14 cellular contexts compared by ENCODE assay signal in the genomic region with DNA sequence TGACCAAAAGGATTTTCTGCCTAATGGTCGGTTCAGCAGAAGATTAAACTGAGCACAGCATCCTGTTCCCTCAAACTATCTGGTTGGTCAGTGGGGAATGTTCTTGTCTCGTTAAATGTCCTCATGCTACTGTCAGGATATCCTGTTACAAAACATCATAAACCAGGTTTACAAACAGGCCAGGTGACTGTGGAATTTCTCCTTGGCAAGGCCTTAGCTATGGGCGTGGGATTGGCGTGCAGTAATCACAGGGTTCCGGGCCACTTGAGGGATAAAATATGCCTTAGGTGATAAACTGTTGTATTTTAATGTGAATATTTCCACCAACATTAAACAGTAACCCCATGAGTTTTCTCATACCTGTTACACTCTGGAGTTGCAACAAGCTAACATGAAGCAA. TPM values are rescaled to one million over a fixed set of nuclear protein-coding genes. Genes with fewer than 3 reads are reported as not detected.
DNase-seq lines count a peak whose midpoint lies in the region; ATAC-seq and TF ChIP-seq lines count a peak whose summit lies in the region.
"Not testable (repeated sequence)": the region's sequence is repeated elsewhere in the genome, so short reads cannot be mapped to it uniquely, and the experiment has no call there.
"Had no signal": no experiment of that assay in that cellular context is flagged by ENCODE, and none has a peak within 500 bp of the region (broad histone marks: within the 10 kb centered on the region; RNA-seq: fewer than 3 reads in every experiment).

No MANE protein-coding gene starts in this region.

- not testable (repeated sequence) for H3K36me3 ChIP-seq in HEK293 (ENCODE audit: control insufficient read depth in 2 of 2, insufficient read depth in 1 of 2, low read length in 2 of 2); PC-3 (ENCODE audit: low read depth, low read length); mammary epithelial cell (ENCODE audit: insufficient read depth, low read length); mucosa of descending colon (ENCODE audit: low read depth); thyroid gland

- POLR2A ChIA-PET in HEK293 (lab: Yijun Ruan, JAX); PC-3 (lab: Charles Lee; ENCODE audit: unreplicated experiment): not testable (repeated sequence)

- 67% methylated on average over 4 of the region's 5 CpGs for WGBS in mammary epithelial cell (ENCODE audit: low coverage, missing lambda C conversion rate)
- WGBS in thyroid gland, 2 donors: 28 to 44% methylated on average over 5 of the region's 5 CpGs

- BruUV-seq in PC-3 (replicated peaks; lab: Mats Ljungman, UMichigan); mammary epithelial cell (replicated peaks; lab: Mats Ljungman, UMichigan): not testable (repeated sequence)

- H3K9me2 ChIP-seq in PC-3 (replicated peaks; ENCODE audit: low read length): not testable (repeated sequence)

- intact Hi-C loops in PC-3 (cut with micrococcal nuclease); mammary epithelial cell (cut with micrococcal nuclease); mucosa of descending colon (cut with DNase I, micrococcal nuclease); thyroid gland (cut with DNase I): not testable (repeated sequence)

- H3K4me2 ChIP-seq in PC-3 (ENCODE audit: low read length); mammary epithelial cell (ENCODE audit: insufficient read depth, low read depth, low read length): not testable (repeated sequence)

- not testable (repeated sequence) for TF ChIP-seq POLR2A in thyroid gland (IDR thresholded peaks at IDR 0.05)

- H3F3A ChIP-seq in PC-3 (ENCODE audit: low read length, unreplicated experiment): not testable (repeated sequence)

- not testable (repeated sequence) for H3K27me3 ChIP-seq in PC-3 (ENCODE audit: low read length); mammary epithelial cell (ENCODE audit: insufficient read depth, low read length); thyroid gland

- dilution Hi-C loops in mammary epithelial cell (cut with HindIII; ENCODE audit: low sequenced_read_pairs): not testable (repeated sequence)

- H3K27ac ChIP-seq in HEK293 (ENCODE audit: extremely low read depth, low read depth, low read length); PC-3 (ENCODE audit: low read length); mammary epithelial cell (ENCODE audit: insufficient read depth, low read depth, low read length): not testable (repeated sequence)
- H3K27ac ChIP-seq in thyroid gland: peak overlapping the region in 2 of 3 donors; percentile 8 to 58

- not testable (repeated sequence) for H4K20me1 ChIP-seq in PC-3 (ENCODE audit: low read length); mammary epithelial cell (ENCODE audit: insufficient read depth, low read length)

- H3K9me3 ChIP-seq in HEK293 (ENCODE audit: control insufficient read depth, insufficient read depth, low read depth, low read length); PC-3 (ENCODE audit: low read length); mammary epithelial cell (replicated peaks; ENCODE audit: insufficient read depth, low read length); mucosa of descending colon; thyroid gland: not testable (repeated sequence)

- H3K79me2 ChIP-seq in PC-3 (ENCODE audit: low read length); mammary epithelial cell (ENCODE audit: insufficient read depth, low read length): not testable (repeated sequence)

- DNase-seq in LoVo (ENCODE audit: low spot score): peak; percentile 3
- DNase-seq in NCI-H510A treated with DMSO at 0.1 percent for 48 hours (lab: John Stamatoyannopoulos, UW): peak; percentile 1
- DNase-seq in PC-3: peak; percentile 46
- peak; percentile 2 for DNase-seq in mammary epithelial cell
- peak in 2 of 3 donors; percentile 23 to 33 for DNase-seq in mucosa of descending colon
- peak; percentile 58 to 74 for DNase-seq in thyroid gland

- TF ChIP-seq CTCF in HEK293 (tag by site-specific recombination; IDR thresholded peaks at IDR 0.05); PC-3 (conservative IDR thresholded peaks at IDR 0.05; ENCODE audit: low read depth, low read length); mammary epithelial cell (conservative IDR thresholded peaks at IDR 0.05 in 1 of 2, IDR thresholded peaks at IDR 0.05 in 1 of 2; ENCODE audit: extremely low read depth in 1 of 2, insufficient read depth in 1 of 2, low read depth in 1 of 2, low read length in 2 of 2); mucosa of descending colon (IDR thresholded peaks at IDR 0.05); thyroid gland (IDR thresholded peaks at IDR 0.05): not testable (repeated sequence)

- CTCF ChIA-PET in HEK293 (lab: Yijun Ruan, JAX); PC-3 (lab: Charles Lee); mammary epithelial cell (lab: Charles Lee; ENCODE audit: low non-redundant PET): not testable (repeated sequence)

- H3K9ac ChIP-seq in PC-3 (ENCODE audit: low read length); mammary epithelial cell (ENCODE audit: insufficient read depth, low read length): not testable (repeated sequence)

- H3K4me1 ChIP-seq in HEK293 (ENCODE audit: control insufficient read depth, insufficient read depth, low read length); PC-3 (ENCODE audit: insufficient read depth, low read length); mammary epithelial cell (ENCODE audit: insufficient read depth, low read length); mucosa of descending colon (ENCODE audit: low read depth): not testable (repeated sequence)
- H3K4me1 ChIP-seq in thyroid gland: peaks cover 0 to 13% of the 10 kb centered on the region in 2 donors

- not testable (repeated sequence) for H3K4me3 ChIP-seq in HEK293 (ENCODE audit: low read depth, low read length); PC-3 (ENCODE audit: low read length); mammary epithelial cell (replicated peaks in 1 of 3; ENCODE audit: insufficient read depth in 1 of 3, low read depth in 2 of 3, low read length in 3 of 3); mucosa of descending colon; thyroid gland (replicated peaks in 1 of 3)

- in situ Hi-C loops in mammary epithelial cell (cut with MboI; ENCODE audit: low sequenced_read_pairs in 2 of 2): not testable (repeated sequence)

- ATAC-seq in PC-3, mucosa of descending colon: not testable (repeated sequence)

- H2AFZ ChIP-seq in PC-3 (ENCODE audit: low read length); mammary epithelial cell (ENCODE audit: low read depth, low read length): not testable (repeated sequence)

TF ChIP-seq in HEK293, 187 proteins besides CTCF, POLR2A, EP300 and RAD21:
- TF ChIP-seq SP7 (tag by site-specific recombination; IDR thresholded peaks at IDR 0.05) (peak; percentile 23; the same call in 1 of the 2 replicates), SCRT2 (tag by site-specific recombination; IDR thresholded peaks at IDR 0.05) (0 out of 2 replicates have a peak, but pooled peaks have one; percentile 17)

RNA-seq across cellular contexts. Expression of gene EEF2KMT, which starts 7.4 kb away (rescaled TPM):
- total RNA-seq in PC-3 (2014; rRNA removed) (23.7 and 25.8 TPM in 2 replicates), mammary epithelial cell (10 to 100 TPM; 11.7 to 19.2 TPM), mucosa of descending colon (1 to 10 TPM; 5.7 to 7.5 (median 7.0) TPM), thyroid gland (10 to 100 TPM in 2 of 4 donors, 1 to 10 TPM in 2; 8.7 to 14.9 (median 10.9) TPM)
- 16.5 TPM for polyA plus RNA-seq in mammary epithelial cell
- 11.7 TPM for polyA minus RNA-seq in mammary epithelial cell

RNA-seq across cellular contexts. Expression of gene ALG1, which starts 33.4 kb away (rescaled TPM):
- total RNA-seq in PC-3 (2014; rRNA removed) (22.9 and 29.7 TPM in 2 replicates), mammary epithelial cell (10 to 100 TPM; 24.3 to 29.5 TPM), mucosa of descending colon (10 to 100 TPM; 17.7 to 32.2 (median 29.0) TPM), thyroid gland (10 to 100 TPM; 27.3 to 47.1 (median 43.0) TPM)
- polyA plus RNA-seq in mammary epithelial cell: 29.5 TPM
- polyA minus RNA-seq in mammary epithelial cell: 70.1 TPM

RNA-seq across cellular contexts. Expression of gene C16orf89, which starts 39.3 kb away (rescaled TPM):
- total RNA-seq in PC-3 (2014; rRNA removed) (not detected in 2 replicates), mammary epithelial cell (not detected), mucosa of descending colon (1 to 10 TPM; 2.5 to 5.0 (median 3.3) TPM), thyroid gland (100 to 1,000 TPM; 172 to 385 (median 287) TPM)
- polyA plus RNA-seq in mammary epithelial cell: not detected
- not detected for polyA minus RNA-seq in mammary epithelial cell
- total RNA-seq: A172; A673; Calu3; CD4-positive, alpha-beta memory T cell; GM12878; GM23248 had no signal
- polyA plus RNA-seq: BJ; CD4-positive, alpha-beta memory T cell; GM12878; GM23248 had no signal

Comparison
In these comparisons a context has a peak if more than half of its experiments do, and no peak if none do; other contexts are left out.
1. DNase-seq: peak in every context shown above with its lines; median percentile 66 in thyroid gland; 46 in PC-3; 28 in mucosa of descending colon; 3 in LoVo; 2 in mammary epithelial cell; 1 in NCI-H510A treated with DMSO at 0.1 percent for 48 hours.
2. RNA of gene C16orf89, which starts 39.3 kb away (total RNA-seq): 172 to 385 TPM in thyroid gland; 2.5 to 5.0 TPM in mucosa of descending colon, not detected in PC-3 and not detected in mammary epithelial cell; every median in the first group is over 10 times any median in the second.